In the genomic region with DNA sequence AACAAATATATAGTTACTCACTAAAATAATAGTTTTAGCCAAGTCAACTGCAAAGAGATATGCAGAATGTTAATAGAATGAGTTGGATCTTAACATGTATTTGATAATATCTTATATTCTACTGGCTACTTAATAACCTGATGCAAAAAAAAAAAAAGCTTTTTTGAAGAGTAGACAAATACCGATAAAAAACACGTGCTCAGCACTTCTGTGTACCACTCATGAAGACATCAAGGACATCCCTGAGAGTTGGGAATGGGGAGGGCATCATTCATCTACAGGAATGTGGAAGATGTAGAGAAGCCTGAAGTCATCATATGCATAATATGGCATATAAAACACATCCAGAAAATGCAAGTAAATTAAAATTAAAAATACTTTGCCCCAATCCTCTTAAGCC, we compare ENCODE assay signal across 35 cellular contexts. TPM values are rescaled to one million over a fixed set of nuclear protein-coding genes. Genes with fewer than 3 reads are reported as not detected.
"Had no signal": no experiment of that assay in that cellular context is flagged by ENCODE, and none has a peak within 500 bp of the region (broad histone marks: within the 10 kb centered on the region; RNA-seq: fewer than 3 reads in every experiment).

No MANE protein-coding gene starts in this region.

- H3K36me3 ChIP-seq: adrenal gland, ascending aorta, brain microvascular endothelial cell, breast epithelium, cardiac muscle cell had no signal

- H3K9me3 ChIP-seq: adrenal gland, ascending aorta, body of pancreas, breast epithelium had no signal

- H3K4me3 ChIP-seq: adrenal gland, ascending aorta, body of pancreas, breast epithelium, cardiac muscle cell had no signal

- FAIRE-seq: astrocyte, bronchial epithelial cell had no signal

- H3K27me3 ChIP-seq: adrenal gland, ascending aorta, body of pancreas, brain microvascular endothelial cell, breast epithelium, cardiac muscle cell had no signal

- H3K27ac ChIP-seq: adrenal gland, ascending aorta, body of pancreas, brain microvascular endothelial cell, breast epithelium, cardiac muscle cell had no signal

- DNase-seq: activated effector memory CD4-positive, alpha-beta T cell treated with anti-CD3 and anti-CD28 coated beads, Interleukin-2, amount 50 U/mL, for 16 hours; activated effector memory CD4-positive, alpha-beta T cell treated with Interleukin-2 at 50 U/mL for 16 hours; activated gamma-delta T cell; activated gamma-delta T cell treated with Interleukin-2 at 50 U/mL for 16 hours; activated naive CD4-positive, alpha-beta T cell; activated naive CD4-positive, alpha-beta T cell treated with anti-CD3 and anti-CD28 coated beads for 36 hours; activated naive CD4-positive, alpha-beta T cell treated with anti-CD3 and anti-CD28 coated beads, Interleukin-2, amount 10 ng/mL, durations not matched to agents 7 days and 5 days; activated naive CD4-positive, alpha-beta T cell treated with anti-CD3 and anti-CD28 coated beads, Interleukin-2, amount 50 U/mL, for 16 hours; activated naive CD4-positive, alpha-beta T cell treated with Interleukin-2 at 50 U/mL for 16 hours; activated naive CD8-positive, alpha-beta T cell treated with anti-CD3 and anti-CD28 coated beads for 36 hours; activated naive CD8-positive, alpha-beta T cell treated with anti-CD3 and anti-CD28 coated beads, Interleukin-2, amount 10 ng/mL, durations not matched to agents 7 days and 5 days; activated naive CD8-positive, alpha-beta T cell treated with anti-CD3 and anti-CD28 coated beads, Interleukin-2, amount 50 U/mL, for 24 hours; activated T-cell treated with anti-CD3 and anti-CD28 coated beads, Interleukin-2, amount 50 U/mL, for 24 hours; activated T-cell treated with anti-CD3 and anti-CD28 coated beads, Interleukin-2, amount 50 U/mL, for 4 hours; activated T-cell treated with anti-CD3 and anti-CD28 coated beads, Interleukin-2, amount 50 U/mL, for 48 hours; activated T-cell treated with anti-CD3 and anti-CD28 coated beads, Interleukin-2, amount 50 U/mL, for 72 hours; adrenal gland; amniotic stem cell; amygdala; anterior cingulate cortex; aorta; body of pancreas; brain microvascular endothelial cell; caudate nucleus; central memory CD4-positive, alpha-beta T cell; cerebellar nuclear complex had no signal

- ATAC-seq: activated naive CD4-positive, alpha-beta T cell treated with anti-CD3 and anti-CD28 coated beads, Interleukin-2, amount 50 U/mL, for 72 hours; activated naive CD8-positive, alpha-beta T cell treated with anti-CD3 and anti-CD28 coated beads, Interleukin-2, amount 50 U/mL, for 24 hours; activated T-cell treated with anti-CD3 and anti-CD28 coated beads, Interleukin-2, amount 50 U/mL, for 4 hours; activated T-cell treated with anti-CD3 and anti-CD28 coated beads, Interleukin-2, amount 50 U/mL, for 72 hours; activated T-helper 17 cell treated with anti-CD3 and anti-CD28 coated beads, Interleukin-2, amount 50 U/mL, for 72 hours; body of pancreas had no signal

- H3K4me1 ChIP-seq: adrenal gland, ascending aorta, body of pancreas, breast epithelium had no signal

RNA-seq across cellular contexts. Expression of a gene that starts 43.2 kb away (rescaled TPM):
- total RNA-seq: activated naive CD4-positive, alpha-beta T cell treated with anti-CD3 and anti-CD28 coated beads, Interleukin-2, amount 50 U/mL, for 72 hours; activated naive CD8-positive, alpha-beta T cell treated with anti-CD3 and anti-CD28 coated beads, Interleukin-2, amount 10 ng/mL, durations not matched to agents 7 days and 5 days; activated T-helper 1 cell treated with anti-CD3 and anti-CD28 coated beads, Interleukin-12 subunit alpha, Interleukin-12 subunit beta, Interleukin-2, Interleukin-4 antibody, amounts not matched to agents 30 ng/mL and 10 ng/mL and 1 ng/mL, durations not matched to agents 14 hours and 24 hours and 36 hours; activated T-helper 17 cell treated with anti-CD3 and anti-CD28 coated beads, Interleukin-2, amount 50 U/mL, for 72 hours; activated T-helper 2 cell treated with anti-CD3 and anti-CD28 coated beads, Interferon-gamma antibody, Interleukin-2, Interleukin-4, amounts not matched to agents 10 μg/mL and 5 μg/mL and 100 μg/mL, durations not matched to agents 14 hours and 24 hours and 36 hours; ascending aorta; astrocyte; bronchial epithelial cell had no signal
